In the genomic region with DNA sequence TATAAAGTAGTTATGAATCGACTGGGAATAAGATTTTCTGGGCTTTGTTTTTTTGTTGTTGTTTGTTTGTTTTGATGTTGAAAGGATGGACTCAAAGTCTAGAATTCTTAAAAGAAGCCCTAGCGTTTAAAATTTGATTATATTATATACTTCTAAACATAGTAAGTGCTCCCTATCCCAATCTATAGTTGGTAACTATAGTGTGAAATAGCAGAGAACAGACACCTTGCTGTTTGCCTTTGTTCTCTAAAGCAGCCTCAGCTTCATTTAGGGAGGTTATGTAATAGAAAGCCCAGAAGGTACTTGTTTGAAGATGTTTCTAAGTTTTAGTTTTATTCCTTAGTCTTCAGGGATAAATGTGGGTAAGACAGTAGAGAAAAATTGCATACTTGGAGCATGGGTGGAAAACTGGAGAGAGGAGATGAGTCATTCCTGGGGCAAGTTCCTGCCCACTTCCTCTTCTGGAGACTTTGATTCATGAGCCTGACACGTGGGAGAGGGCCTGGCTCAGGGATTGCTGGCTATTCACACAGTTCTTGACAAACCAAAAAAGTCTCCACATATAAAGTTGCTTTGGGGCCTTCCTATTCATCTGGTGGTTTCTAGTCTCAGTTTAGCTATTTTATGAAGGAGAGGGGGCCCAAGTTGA, we compare ENCODE assay signal across 8 cellular contexts.
DNase-seq lines count a peak whose midpoint lies in the region; ATAC-seq, FAIRE-seq and TF ChIP-seq lines count a peak whose summit lies in the region.

No MANE protein-coding gene starts in this region.

- TF ChIP-seq POLR2A in GM12878 (IDR thresholded peaks at IDR 0.05; ENCODE audit: low read depth, low read length), result no peak

- no peak for TF ChIP-seq CTCF in GM12878 (IDR thresholded peaks at IDR 0.05 in 2 of 3, conservative IDR thresholded peaks at IDR 0.05 in 1 of 3; ENCODE audit: control insufficient read depth in 2 of 3, extremely low read depth in 1 of 3, insufficient read depth in 1 of 3, low read depth in 3 of 3, low read length in 3 of 3)

- in situ Hi-C loops in GM12878 (cut with MboI), result no loop called here

- 0 out of 4 replicates have a peak, but pooled peaks of 1 of the 2 experiments have one; percentile 35 for TF ChIP-seq EP300 in GM12878 (IDR thresholded peaks at IDR 0.05; ENCODE audit: borderline replicate concordance in 1 of 2, control insufficient read depth in 1 of 2, low read depth in 2 of 2, low read length in 2 of 2)

- TF ChIP-seq RAD21 in GM12878 (IDR thresholded peaks at IDR 0.05; ENCODE audit: insufficient read depth, low read depth, low read length), result no peak

- peak; percentile 80 for ATAC-seq in GM21825 (IDR thresholded peaks at IDR 0.05; ENCODE audit: unreplicated experiment)
- ATAC-seq in GM12878, result peak; percentile 78

- H2AFZ ChIP-seq in GM12878 (ENCODE audit: control insufficient read depth, low read depth, low read length), result no peak overlapping the region

- H3K27ac ChIP-seq in GM12878 (ENCODE audit: control insufficient read depth, insufficient read depth) (no peak overlapping the region), subcutaneous abdominal adipose tissue (ENCODE audit: low read depth, low read length) (peak overlapping the region; percentile 9)

- RAD21 ChIA-PET in GM12878 (lab: Charles Lee; ENCODE audit: unreplicated experiment), result no interaction called here

- CTCF ChIA-PET in GM12878 (lab: Yijun Ruan, JAX), result no interaction called here

- POLR2A ChIA-PET in GM12878 (lab: Charles Lee), result no interaction called here

- SMC1A ChIA-PET in GM12878 (lab: Charles Lee; ENCODE audit: uncharacterized antibody, unreplicated experiment), result no interaction called here

- H3K27me3 ChIP-seq in GM12878 (replicated peaks in 1 of 2; ENCODE audit: control insufficient read depth in 2 of 2, insufficient read depth in 2 of 2, low read length in 1 of 2) (0 out of 4 replicates have a peak, but pooled peaks cover 0 to 4% of the 10 kb centered on the region in 2 experiments), subcutaneous abdominal adipose tissue (ENCODE audit: control insufficient read depth in 5 of 5, insufficient read depth in 4 of 5, low read length in 5 of 5) (no peaks in the 10 kb centered on the region)

- H3K4me3 ChIP-seq in GM12878 (no peak overlapping the region), subcutaneous abdominal adipose tissue (ENCODE audit: low read depth in 1 of 5, low read length in 5 of 5) (no peak overlapping the region)

- no peaks in the 10 kb centered on the region for H3K9me3 ChIP-seq in GM12878 (replicated peaks; ENCODE audit: control insufficient read depth, insufficient read depth, low read length)
- no peaks in the 10 kb centered on the region for H3K9me3 ChIP-seq in subcutaneous abdominal adipose tissue (ENCODE audit: control insufficient read depth in 5 of 5, low read length in 5 of 5)

- H3K4me1 ChIP-seq in GM12878 (ENCODE audit: control insufficient read depth, insufficient read depth, low read length) (no peaks in the 10 kb centered on the region), subcutaneous abdominal adipose tissue (ENCODE audit: control insufficient read depth in 5 of 5, insufficient read depth in 5 of 5, low read length in 5 of 5) (peaks cover 0 to 14% (median 10%) of the 10 kb centered on the region in 5 donors)

- no peak for FAIRE-seq in GM12878 (lab: Jason Lieb, UNC)

- WGBS in GM12878 (ENCODE audit: insufficient coverage, insufficient replicate concordance, low lambda C conversion rate, missing lambda C conversion rate), result 17% methylated on average over 3 of the region's 3 CpGs

- no peak overlapping the region for H3K4me2 ChIP-seq in GM12878 (ENCODE audit: control insufficient read depth, insufficient read depth)

- H3K36me3 ChIP-seq in GM12878 (ENCODE audit: control insufficient read depth in 2 of 2, insufficient read depth in 2 of 2, low read length in 1 of 2) (no peaks in the 10 kb centered on the region), subcutaneous abdominal adipose tissue (ENCODE audit: control insufficient read depth in 5 of 5, insufficient read depth in 5 of 5, low read length in 5 of 5) (peaks cover 0 to 2% (median 0%) of the 10 kb centered on the region in 5 donors)

- H3K9ac ChIP-seq in GM12878 (ENCODE audit: control insufficient read depth, insufficient read depth, low read length) (no peak overlapping the region), subcutaneous abdominal adipose tissue (ENCODE audit: low read length in 5 of 5) (no peak overlapping the region)

- intact Hi-C loops in GM12878 (cut with micrococcal nuclease; ENCODE audit: unreplicated experiment), result no loop called here

- peak; percentile 89 for DNase-seq in DMS53 (lab: John Stamatoyannopoulos, UW)
- peak; percentile 12 for DNase-seq in NCI-H2029 (lab: John Stamatoyannopoulos, UW)
- peak; percentile 5 for DNase-seq in GM12878 (ENCODE audit: low read depth, low spot score)
- peak; percentile 87 for DNase-seq in kidney tubule cell (ENCODE audit: low spot score)
- no peak for DNase-seq in activated effector memory CD4-positive, alpha-beta T cell treated with anti-CD3 and anti-CD28 coated beads, Interleukin-2, amount 50 U/mL, for 16 hours
- no peak for DNase-seq in NCI-H2081 treated with DMSO at 0.1 percent for 48 hours (lab: John Stamatoyannopoulos, UW)

- no TSS peak for BruUV-seq in GM12878 (replicated peaks; lab: Mats Ljungman, UMichigan)

- no peaks in the 10 kb centered on the region for H4K20me1 ChIP-seq in GM12878 (ENCODE audit: control insufficient read depth, insufficient read depth)

- no peaks in the 10 kb centered on the region for H3K79me2 ChIP-seq in GM12878 (ENCODE audit: control insufficient read depth, insufficient read depth, low read length)

TF ChIP-seq in GM12878, 131 proteins besides CTCF, POLR2A, EP300 and RAD21 (continues in another document):
- 0 out of 2 replicates have a peak, but pooled peaks have one; percentile 42 for TF ChIP-seq JUND (IDR thresholded peaks at IDR 0.05; ENCODE audit: low read depth, low read length)
- TF ChIP-seq, protein P1, sequence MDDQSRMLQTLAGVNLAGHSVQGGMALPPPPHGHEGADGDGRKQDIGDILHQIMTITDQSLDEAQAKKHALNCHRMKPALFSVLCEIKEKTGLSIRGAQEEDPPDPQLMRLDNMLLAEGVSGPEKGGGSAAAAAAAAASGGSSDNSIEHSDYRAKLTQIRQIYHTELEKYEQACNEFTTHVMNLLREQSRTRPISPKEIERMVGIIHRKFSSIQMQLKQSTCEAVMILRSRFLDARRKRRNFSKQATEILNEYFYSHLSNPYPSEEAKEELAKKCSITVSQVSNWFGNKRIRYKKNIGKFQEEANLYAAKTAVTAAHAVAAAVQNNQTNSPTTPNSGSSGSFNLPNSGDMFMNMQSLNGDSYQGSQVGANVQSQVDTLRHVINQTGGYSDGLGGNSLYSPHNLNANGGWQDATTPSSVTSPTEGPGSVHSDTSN (IDR thresholded peaks at IDR 0.05; ENCODE audit: insufficient replicate concordance, low read depth, low read length), result peak; percentile 70
- TF ChIP-seq, protein P2, sequence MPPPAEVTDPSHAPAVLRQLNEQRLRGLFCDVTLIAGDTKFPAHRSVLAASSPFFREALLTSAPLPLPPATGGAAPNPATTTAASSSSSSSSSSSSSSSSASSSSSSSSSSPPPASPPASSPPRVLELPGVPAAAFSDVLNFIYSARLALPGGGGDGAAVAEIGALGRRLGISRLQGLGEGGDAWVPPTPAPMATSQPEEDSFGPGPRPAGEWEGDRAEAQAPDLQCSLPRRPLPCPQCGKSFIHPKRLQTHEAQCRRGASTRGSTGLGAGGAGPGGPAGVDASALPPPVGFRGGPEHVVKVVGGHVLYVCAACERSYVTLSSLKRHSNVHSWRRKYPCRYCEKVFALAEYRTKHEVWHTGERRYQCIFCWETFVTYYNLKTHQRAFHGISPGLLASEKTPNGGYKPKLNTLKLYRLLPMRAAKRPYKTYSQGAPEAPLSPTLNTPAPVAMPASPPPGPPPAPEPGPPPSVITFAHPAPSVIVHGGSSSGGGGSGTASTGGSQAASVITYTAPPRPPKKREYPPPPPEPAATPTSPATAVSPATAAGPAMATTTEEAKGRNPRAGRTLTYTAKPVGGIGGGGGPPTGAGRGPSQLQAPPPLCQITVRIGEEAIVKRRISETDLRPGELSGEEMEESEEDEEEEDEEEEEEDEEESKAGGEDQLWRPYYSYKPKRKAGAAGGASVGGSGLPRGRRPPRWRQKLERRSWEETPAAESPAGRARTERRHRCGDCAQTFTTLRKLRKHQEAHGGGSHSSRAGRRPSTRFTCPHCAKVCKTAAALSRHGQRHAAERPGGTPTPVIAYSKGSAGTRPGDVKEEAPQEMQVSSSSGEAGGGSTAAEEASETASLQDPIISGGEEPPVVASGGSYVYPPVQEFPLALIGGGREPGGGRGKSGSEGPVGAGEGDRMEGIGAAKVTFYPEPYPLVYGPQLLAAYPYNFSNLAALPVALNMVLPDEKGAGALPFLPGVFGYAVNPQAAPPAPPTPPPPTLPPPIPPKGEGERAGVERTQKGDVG (CRISPR knock-in tag; IDR thresholded peaks at IDR 0.05), result no peak
- TF ChIP-seq JUNB (IDR thresholded peaks at IDR 0.05), result peak; percentile 64
- no peak for TF ChIP-seq USF2 (IDR thresholded peaks at IDR 0.05; ENCODE audit: borderline replicate concordance, low read depth, low read length)
- TF ChIP-seq DPF2 (IDR thresholded peaks at IDR 0.05), result peak; percentile 21; the same call in 1 of the 2 replicates
- TF ChIP-seq NR2F1 (conservative IDR thresholded peaks at IDR 0.05), result no peak
- 0 out of 2 replicates have a peak, but pooled peaks have one; percentile 30 for TF ChIP-seq PKNOX1 (IDR thresholded peaks at IDR 0.05)
- TF ChIP-seq BHLHE40 (IDR thresholded peaks at IDR 0.05; ENCODE audit: borderline replicate concordance in 1 of 2, low read depth in 2 of 2, low read length in 1 of 2), result 0 out of 4 replicates have a peak, but pooled peaks of 1 of the 2 experiments have one; percentile 21
- TF ChIP-seq RAD51 (IDR thresholded peaks at IDR 0.05), result no peak
- peak; percentile 43 to 54; a peak in 3 of 4 replicates for TF ChIP-seq IKZF2 (IDR thresholded peaks at IDR 0.05)

Comparison
In these comparisons a context has a peak if more than half of its experiments do, and no peak if none do; other contexts are left out.
1. DNase-seq: peak in DMS53 (single experiment), NCI-H2029 (single experiment), GM12878 (single experiment) and kidney tubule cell (single experiment); none in activated effector memory CD4-positive, alpha-beta T cell treated with anti-CD3 and anti-CD28 coated beads, Interleukin-2, amount 50 U/mL, for 16 hours (single experiment) and NCI-H2081 treated with DMSO at 0.1 percent for 48 hours (single experiment).